In genomic region chr11:118911880-118912741, GRCh38 we compare ENCODE assay signal across 8 cellular contexts. TPM values are rescaled to one million over a fixed set of nuclear protein-coding genes. Genes with fewer than 3 reads are reported as not detected.
A peak's percentile ranks its signal among the peaks of the same experiment; 100 is the strongest.
DNase-seq lines count a peak whose midpoint lies in the region; ATAC-seq, FAIRE-seq and TF ChIP-seq lines count a peak whose summit lies in the region.

No MANE protein-coding gene starts in this region.

- peak; percentile 96 for FAIRE-seq in G401.6 (lab: Jason Lieb, UNC)

- H3K4me3 Mint-ChIP-seq in activated naive CD4-positive, alpha-beta T cell treated with anti-CD3 and anti-CD28 coated beads, Interleukin-2, amount 10 ng/mL, durations not matched to agents 7 days and 5 days = peak overlapping the region; percentile 70
- H3K4me3 Mint-ChIP-seq in type B pancreatic cell = peak overlapping the region; percentile 81

- peaks cover 85% of the 10 kb centered on the region for H3K4me1 Mint-ChIP-seq in activated naive CD4-positive, alpha-beta T cell treated with anti-CD3 and anti-CD28 coated beads, Interleukin-2, amount 10 ng/mL, durations not matched to agents 7 days and 5 days
- peaks cover 62% of the 10 kb centered on the region for H3K4me1 Mint-ChIP-seq in type B pancreatic cell (ENCODE audit: unreplicated experiment)

- DNase-seq in RKO (ENCODE audit: low spot score) (peak; percentile 78), head of caudate nucleus (peak; percentile 52 to 96 (median 82)), posterior vena cava (ENCODE audit: low spot score) (peak; percentile 96), type B pancreatic cell (ENCODE audit: extremely low spot score, unreplicated experiment) (peak; percentile 81)
- peak; percentile 69 for DNase-seq in activated naive CD4-positive, alpha-beta T cell treated with anti-CD3 and anti-CD28 coated beads, Interleukin-2, amount 10 ng/mL, durations not matched to agents 7 days and 5 days

- H3K27me3 Mint-ChIP-seq in activated naive CD4-positive, alpha-beta T cell treated with anti-CD3 and anti-CD28 coated beads, Interleukin-2, amount 10 ng/mL, durations not matched to agents 7 days and 5 days = no peaks in the 10 kb centered on the region
- no peaks in the 10 kb centered on the region for H3K27me3 Mint-ChIP-seq in type B pancreatic cell

- intact Hi-C loops in head of caudate nucleus (cut with DNase I) = no loop called here
- intact Hi-C loops in posterior vena cava (cut with DNase I) = no loop called here

- peak overlapping the region; percentile 99 for H3K27ac Mint-ChIP-seq in activated naive CD4-positive, alpha-beta T cell treated with anti-CD3 and anti-CD28 coated beads, Interleukin-2, amount 10 ng/mL, durations not matched to agents 7 days and 5 days
- peak overlapping the region; percentile 99 for H3K27ac Mint-ChIP-seq in type B pancreatic cell

- CTCF ChIA-PET in activated naive CD4-positive, alpha-beta T cell treated with anti-CD3 and anti-CD28 coated beads, Interleukin-2, amount 10 ng/mL, durations not matched to agents 7 days and 5 days (lab: Charles Lee) = interaction anchor here (0.9 to 12.9 kb wide), 6 partner anchors 15 to 425 kb away, joined by 3 to 232 read pairs (median 4); partner anchors contain the start of genes BCL9L, CXCR5 and UPK2

- no peaks in the 10 kb centered on the region for H3K9me3 Mint-ChIP-seq in activated naive CD4-positive, alpha-beta T cell treated with anti-CD3 and anti-CD28 coated beads, Interleukin-2, amount 10 ng/mL, durations not matched to agents 7 days and 5 days
- no peaks in the 10 kb centered on the region for H3K9me3 Mint-ChIP-seq in type B pancreatic cell

- H3K36me3 Mint-ChIP-seq in activated naive CD4-positive, alpha-beta T cell treated with anti-CD3 and anti-CD28 coated beads, Interleukin-2, amount 10 ng/mL, durations not matched to agents 7 days and 5 days = peaks cover 44% of the 10 kb centered on the region
- no peaks in the 10 kb centered on the region for H3K36me3 Mint-ChIP-seq in type B pancreatic cell

- ATAC-seq in HG02642 (IDR thresholded peaks at IDR 0.05; ENCODE audit: poor library complexity, unreplicated experiment) (no peak), HG03139 (IDR thresholded peaks at IDR 0.05; ENCODE audit: unreplicated experiment) (no peak)

- TF ChIP-seq CTCF in type B pancreatic cell (conservative IDR thresholded peaks at IDR 0.05) = no peak

RNA-seq across cellular contexts. Expression of gene BCL9L, which starts 13.6 kb away (rescaled TPM):
- total RNA-seq in posterior vena cava = 10 to 100 TPM; 89.2 to 89.5 TPM
- total RNA-seq in type B pancreatic cell (ENCODE audit: low replicate concordance) = 44.4 and 77.2 TPM in 2 replicates

RNA-seq across cellular contexts. Expression of gene CXCR5, which starts 28.4 kb away (rescaled TPM):
- under 1 TPM in 1 of 2 donors, not detected in 1; 0.10 TPM for total RNA-seq in posterior vena cava
- not detected in 2 replicates for total RNA-seq in type B pancreatic cell (ENCODE audit: low replicate concordance)

RNA-seq across cellular contexts. Expression of gene UPK2, which starts 44.0 kb away (rescaled TPM):
- not detected for total RNA-seq in posterior vena cava
- total RNA-seq in type B pancreatic cell (ENCODE audit: low replicate concordance) = 26.8 and 30.1 TPM in 2 replicates

RNA-seq across cellular contexts. Expression of gene FOXR1, which starts 59.5 kb away (rescaled TPM):
- not detected for total RNA-seq in posterior vena cava
- not detected in 2 replicates for total RNA-seq in type B pancreatic cell (ENCODE audit: low replicate concordance)

Comparison
In these comparisons a context has a peak if more than half of its experiments do, and no peak if none do; other contexts are left out.
1. RNA of gene UPK2, which starts 44.0 kb away (total RNA-seq): 26.8 to 30.1 TPM in type B pancreatic cell; not detected in posterior vena cava; every median in the first group is over 10 times any median in the second.
2. Peak in every context shown above with its lines, with median percentiles within 50 percentile points of each other: DNase-seq.